9 cellular contexts compared by ENCODE assay signal in the genomic region with DNA sequence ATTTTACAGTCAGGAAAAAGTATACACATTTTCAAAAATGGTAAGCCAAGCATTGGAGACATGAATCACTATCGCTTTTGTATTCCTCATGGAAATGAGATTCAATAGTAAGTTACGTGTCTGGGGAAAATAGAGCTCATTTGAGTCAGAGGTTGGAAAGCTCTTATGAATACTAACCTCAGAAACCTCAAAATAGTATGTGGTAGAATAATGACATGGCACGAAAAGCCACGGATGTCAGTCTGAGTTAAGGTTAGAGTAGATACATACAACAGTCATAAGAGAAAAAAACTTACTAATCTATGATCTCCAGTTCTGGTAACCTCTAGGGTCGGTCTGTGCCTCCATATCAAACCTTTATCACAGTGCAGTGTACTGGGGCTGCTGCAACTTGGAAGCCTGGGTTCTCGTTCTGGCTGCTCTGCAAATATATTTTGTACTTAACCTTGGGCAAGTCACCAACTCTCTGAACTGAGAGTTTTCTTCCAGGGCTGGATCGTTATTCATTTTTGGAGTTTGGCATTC. TPM values are rescaled to one million over a fixed set of nuclear protein-coding genes. Genes with fewer than 3 reads are reported as not detected.
DNase-seq lines count a peak whose midpoint lies in the region; ATAC-seq and TF ChIP-seq lines count a peak whose summit lies in the region.
"Had no signal": no experiment of that assay in that cellular context is flagged by ENCODE, and none has a peak within 500 bp of the region (broad histone marks: within the 10 kb centered on the region; RNA-seq: fewer than 3 reads in every experiment).

No MANE protein-coding gene starts in this region.

- no peaks in the 10 kb centered on the region for H3K9me2 ChIP-seq in GM23338 (ENCODE audit: insufficient read depth)

- no peaks in the 10 kb centered on the region for H4K20me1 ChIP-seq in GM23338 (replicated peaks; ENCODE audit: insufficient read depth)

- no peak overlapping the region for H3K4me2 ChIP-seq in GM23338

- no peak overlapping the region for H3K4me3 ChIP-seq in GM23338

- no peaks in the 10 kb centered on the region for H3K9me3 Mint-ChIP-seq in activated T-cell treated with anti-CD3 and anti-CD28 coated beads, Interleukin-2, amount 50 U/mL, for 4 hours
- no peaks in the 10 kb centered on the region for H3K9me3 Mint-ChIP-seq in GM23338

- no peak overlapping the region for H2AFZ ChIP-seq in GM23338

- peaks cover 27% of the 10 kb centered on the region for H3K27me3 Mint-ChIP-seq in activated T-cell treated with anti-CD3 and anti-CD28 coated beads, Interleukin-2, amount 50 U/mL, for 4 hours (ENCODE audit: low read depth)
- H3K27me3 Mint-ChIP-seq in GM23338 (ENCODE audit: insufficient read depth, low read depth, poor library complexity), result no peaks in the 10 kb centered on the region

- peak; percentile 37 for DNase-seq in CMK (ENCODE audit: low read depth)
- no peak for DNase-seq in activated T-cell treated with anti-CD3 and anti-CD28 coated beads, Interleukin-2, amount 50 U/mL, for 4 hours
- peak; percentile 34 for DNase-seq in kidney glomerular epithelial cell (lab: John Stamatoyannopoulos, UW)
- no peak for DNase-seq in GM23338 (ENCODE audit: low spot score)

- TF ChIP-seq CTCF in GM23338 (conservative IDR thresholded peaks at IDR 0.05; ENCODE audit: low read depth in 2 of 2), result no peak

- H3K4me1 Mint-ChIP-seq in activated T-cell treated with anti-CD3 and anti-CD28 coated beads, Interleukin-2, amount 50 U/mL, for 4 hours (ENCODE audit: low read depth), result peaks cover 16% of the 10 kb centered on the region
- H3K4me1 Mint-ChIP-seq in GM23338, result peaks cover 29% of the 10 kb centered on the region

- H3F3A ChIP-seq in GM23338 (replicated peaks; ENCODE audit: low read depth), result no peaks in the 10 kb centered on the region

- no peak overlapping the region for H3K27ac ChIP-seq in GM23338 (ENCODE audit: low read depth)

- H3K27ac Mint-ChIP-seq in GM23338, result no peak overlapping the region

- no peaks in the 10 kb centered on the region for H3K27me3 ChIP-seq in GM23338 (ENCODE audit: insufficient read depth)

- peaks cover 9% of the 10 kb centered on the region; the same call in 1 of the 2 replicates for H3K4me1 ChIP-seq in GM23338 (ENCODE audit: insufficient read depth)

- ATAC-seq in HG02884 (IDR thresholded peaks at IDR 0.05; ENCODE audit: unreplicated experiment), result peak; percentile 92
- ATAC-seq in activated T-cell treated with anti-CD3 and anti-CD28 coated beads, Interleukin-2, amount 50 U/mL, for 4 hours, result peak; percentile 97 to 99
- ATAC-seq in GM21737 (IDR thresholded peaks at IDR 0.05; ENCODE audit: unreplicated experiment), result no peak
- no peak for ATAC-seq in GM19324 (IDR thresholded peaks at IDR 0.05; ENCODE audit: low FRiP score, unreplicated experiment)
- no peak for ATAC-seq in HG03565 (IDR thresholded peaks at IDR 0.05; ENCODE audit: unreplicated experiment)
- no peak for ATAC-seq in GM23338
- ATAC-seq: HCT116 had no signal

- peaks cover 52% of the 10 kb centered on the region for H3K79me2 ChIP-seq in GM23338 (replicated peaks; ENCODE audit: insufficient read depth)

- no peaks in the 10 kb centered on the region for H3K36me3 ChIP-seq in GM23338 (ENCODE audit: insufficient read depth)

- H3K36me3 Mint-ChIP-seq in activated T-cell treated with anti-CD3 and anti-CD28 coated beads, Interleukin-2, amount 50 U/mL, for 4 hours (ENCODE audit: insufficient read depth), result no peaks in the 10 kb centered on the region
- peaks cover 16% of the 10 kb centered on the region for H3K36me3 Mint-ChIP-seq in GM23338 (ENCODE audit: low read depth)

- no peak overlapping the region for H3K4me3 Mint-ChIP-seq in activated T-cell treated with anti-CD3 and anti-CD28 coated beads, Interleukin-2, amount 50 U/mL, for 4 hours
- no peak overlapping the region for H3K4me3 Mint-ChIP-seq in GM23338

TF ChIP-seq in GM23338, 12 proteins besides CTCF, POLR2A, EP300 and RAD21:
- TF ChIP-seq STAT1 (IDR thresholded peaks at IDR 0.05; ENCODE audit: unreplicated experiment), result no peak
- TF ChIP-seq, protein P1, sequence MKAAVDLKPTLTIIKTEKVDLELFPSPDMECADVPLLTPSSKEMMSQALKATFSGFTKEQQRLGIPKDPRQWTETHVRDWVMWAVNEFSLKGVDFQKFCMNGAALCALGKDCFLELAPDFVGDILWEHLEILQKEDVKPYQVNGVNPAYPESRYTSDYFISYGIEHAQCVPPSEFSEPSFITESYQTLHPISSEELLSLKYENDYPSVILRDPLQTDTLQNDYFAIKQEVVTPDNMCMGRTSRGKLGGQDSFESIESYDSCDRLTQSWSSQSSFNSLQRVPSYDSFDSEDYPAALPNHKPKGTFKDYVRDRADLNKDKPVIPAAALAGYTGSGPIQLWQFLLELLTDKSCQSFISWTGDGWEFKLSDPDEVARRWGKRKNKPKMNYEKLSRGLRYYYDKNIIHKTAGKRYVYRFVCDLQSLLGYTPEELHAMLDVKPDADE (IDR thresholded peaks at IDR 0.05), result no peak
- no peak for TF ChIP-seq POLR2AphosphoS5 (IDR thresholded peaks at IDR 0.05; ENCODE audit: low read depth)

RNA-seq across cellular contexts. Expression of a gene that starts 31.7 kb away (rescaled TPM):
- total RNA-seq in activated T-cell treated with anti-CD3 and anti-CD28 coated beads, Interleukin-2, amount 50 U/mL, for 4 hours, result under 1 TPM; 0.16 to 0.41 (median 0.25) TPM
- 111 and 263 TPM in 2 replicates for total RNA-seq in GM23338 (2014; rRNA removed; shearing (Covaris generic))
- polyA plus RNA-seq in GM23338 (2016; fragmentation: Nextera tagmentation; extraction: Ambion mirVana), result 114 and 148 TPM in 2 replicates

Comparison
In these comparisons a context has a peak if more than half of its experiments do, and no peak if none do; other contexts are left out.
1. DNase-seq: peak in CMK (single experiment) and kidney glomerular epithelial cell (single experiment); none in activated T-cell treated with anti-CD3 and anti-CD28 coated beads, Interleukin-2, amount 50 U/mL, for 4 hours (single experiment) and GM23338 (single experiment).
2. ATAC-seq: peak in HG02884 (single experiment) and activated T-cell treated with anti-CD3 and anti-CD28 coated beads, Interleukin-2, amount 50 U/mL, for 4 hours (2 of 2); none in GM21737 (single experiment), GM19324 (single experiment), HG03565 (single experiment) and GM23338 (single experiment).
3. RNA of a gene that starts 31.7 kb away (total RNA-seq): 111 to 263 TPM in GM23338; 0.16 to 0.41 TPM in activated T-cell treated with anti-CD3 and anti-CD28 coated beads, Interleukin-2, amount 50 U/mL, for 4 hours; every median in the first group is over 10 times any median in the second.